22 cellular contexts compared by ENCODE assay signal in genomic region chr3:42946050-42946449, GRCh38. TPM values are rescaled to one million over a fixed set of nuclear protein-coding genes. Genes with fewer than 3 reads are reported as not detected.
DNase-seq lines count a peak whose midpoint lies in the region; ATAC-seq and TF ChIP-seq lines count a peak whose summit lies in the region.
"Had no signal": no experiment of that assay in that cellular context is flagged by ENCODE, and none has a peak within 500 bp of the region (broad histone marks: within the 10 kb centered on the region; RNA-seq: fewer than 3 reads in every experiment).

No MANE protein-coding gene starts in this region.

- no peak overlapping the region for H3K9ac ChIP-seq in OCI-LY3 (ENCODE audit: low read length)
- H3K9ac ChIP-seq: BLaER1 had no signal

- H3K36me3 Mint-ChIP-seq in activated CD4-positive, alpha-beta memory T cell treated with anti-CD3 and anti-CD28 coated beads, Interleukin-2, amount 10 ng/mL, durations not matched to agents 7 days and 5 days (ENCODE audit: low read depth) = peaks cover 3% of the 10 kb centered on the region
- H3K36me3 Mint-ChIP-seq in activated CD4-positive, alpha-beta memory T cell treated with anti-CD3 and anti-CD28 coated beads for 36 hours = no peaks in the 10 kb centered on the region
- no peaks in the 10 kb centered on the region for H3K36me3 Mint-ChIP-seq in stimulated activated naive CD8-positive, alpha-beta T cell treated with anti-CD3 and anti-CD28 coated beads, Interleukin-15, Interleukin-2, amounts not matched to agents 100 ng/mL and 50 ng/mL, for 24 hours (ENCODE audit: low read depth)
- H3K36me3 Mint-ChIP-seq in stimulated activated effector memory CD8-positive, alpha-beta T cell treated with anti-CD3 and anti-CD28 coated beads, Interleukin-12 subunit alpha, Interleukin-12 subunit beta, amount 100 ng/mL, for 72 hours = no peaks in the 10 kb centered on the region
- H3K36me3 Mint-ChIP-seq: CD14-positive monocyte; CD4-positive, alpha-beta memory T cell had no signal

- no peaks in the 10 kb centered on the region for H4K20me1 ChIP-seq in OCI-LY3 (ENCODE audit: insufficient read depth, low read length)
- H4K20me1 ChIP-seq: BLaER1 had no signal

- H3K27me3 ChIP-seq in OCI-LY3 (ENCODE audit: low read depth, low read length) = peaks cover 5% of the 10 kb centered on the region; the same call in 1 of the 2 replicates
- H3K27me3 ChIP-seq: BLaER1 had no signal

- POLR2A ChIA-PET in activated CD4-positive, alpha-beta memory T cell treated with anti-CD3 and anti-CD28 coated beads, Interleukin-2, amount 10 ng/mL, durations not matched to agents 7 days and 5 days (lab: Charles Lee) = no interaction called here
- POLR2A ChIA-PET in activated CD4-positive, alpha-beta memory T cell treated with anti-CD3 and anti-CD28 coated beads for 36 hours (lab: Charles Lee) = no interaction called here

- H3K4me3 Mint-ChIP-seq in activated CD4-positive, alpha-beta memory T cell treated with anti-CD3 and anti-CD28 coated beads, Interleukin-2, amount 10 ng/mL, durations not matched to agents 7 days and 5 days = no peak overlapping the region
- H3K4me3 Mint-ChIP-seq in activated CD4-positive, alpha-beta memory T cell treated with anti-CD3 and anti-CD28 coated beads for 36 hours = no peak overlapping the region
- no peak overlapping the region for H3K4me3 Mint-ChIP-seq in stimulated activated naive CD8-positive, alpha-beta T cell treated with anti-CD3 and anti-CD28 coated beads, Interleukin-15, Interleukin-2, amounts not matched to agents 100 ng/mL and 50 ng/mL, for 24 hours
- H3K4me3 Mint-ChIP-seq in stimulated activated naive CD8-positive, alpha-beta T cell treated with anti-CD3 and anti-CD28 coated beads, Interleukin-15, amount 100 ng/mL, for 72 hours = no peak overlapping the region
- H3K4me3 Mint-ChIP-seq in stimulated activated effector memory CD8-positive, alpha-beta T cell treated with anti-CD3 and anti-CD28 coated beads, Interleukin-12 subunit alpha, Interleukin-12 subunit beta, amount 100 ng/mL, for 72 hours = no peak overlapping the region
- H3K4me3 Mint-ChIP-seq: CD14-positive monocyte; CD4-positive, alpha-beta memory T cell; GM23338; HFFc6 had no signal

- peaks cover 2% of the 10 kb centered on the region for H3K9me3 Mint-ChIP-seq in activated CD4-positive, alpha-beta memory T cell treated with anti-CD3 and anti-CD28 coated beads, Interleukin-2, amount 10 ng/mL, durations not matched to agents 7 days and 5 days
- no peaks in the 10 kb centered on the region for H3K9me3 Mint-ChIP-seq in activated CD4-positive, alpha-beta memory T cell treated with anti-CD3 and anti-CD28 coated beads for 36 hours
- no peaks in the 10 kb centered on the region for H3K9me3 Mint-ChIP-seq in stimulated activated naive CD8-positive, alpha-beta T cell treated with anti-CD3 and anti-CD28 coated beads, Interleukin-15, Interleukin-2, amounts not matched to agents 100 ng/mL and 50 ng/mL, for 24 hours
- no peaks in the 10 kb centered on the region for H3K9me3 Mint-ChIP-seq in stimulated activated naive CD8-positive, alpha-beta T cell treated with anti-CD3 and anti-CD28 coated beads, Interleukin-15, amount 100 ng/mL, for 72 hours
- no peaks in the 10 kb centered on the region for H3K9me3 Mint-ChIP-seq in stimulated activated effector memory CD8-positive, alpha-beta T cell treated with anti-CD3 and anti-CD28 coated beads, Interleukin-12 subunit alpha, Interleukin-12 subunit beta, amount 100 ng/mL, for 72 hours
- H3K9me3 Mint-ChIP-seq: GM23338, HFFc6 had no signal

- H3K4me1 ChIP-seq in OCI-LY3 (ENCODE audit: low read length) = peaks cover 13% of the 10 kb centered on the region
- H3K4me1 ChIP-seq: A549, BLaER1 had no signal

- TF ChIP-seq CTCF in OCI-LY3 (IDR thresholded peaks at IDR 0.05; ENCODE audit: low read depth, low read length) = no peak

- no peaks in the 10 kb centered on the region for H3K9me3 ChIP-seq in OCI-LY3 (ENCODE audit: insufficient read depth, low read length)
- H3K9me3 ChIP-seq: A549, BLaER1 had no signal

- peak overlapping the region; percentile 60 for H3K4me2 ChIP-seq in OCI-LY3 (ENCODE audit: low read length)
- H3K4me2 ChIP-seq: A549, BLaER1, GM23338 had no signal

- intact Hi-C loops in activated CD4-positive, alpha-beta memory T cell treated with anti-CD3 and anti-CD28 coated beads for 36 hours (cut with micrococcal nuclease) = no loop called here

- DNase-seq in activated CD4-positive, alpha-beta memory T cell treated with anti-CD3 and anti-CD28 coated beads, Interleukin-2, amount 10 ng/mL, durations not matched to agents 7 days and 5 days = no peak
- no peak for DNase-seq in activated CD4-positive, alpha-beta memory T cell treated with anti-CD3 and anti-CD28 coated beads for 36 hours
- DNase-seq in stimulated activated naive CD8-positive, alpha-beta T cell treated with anti-CD3 and anti-CD28 coated beads, Interleukin-15, amount 100 ng/mL, for 72 hours = no peak
- DNase-seq in stimulated activated effector memory CD8-positive, alpha-beta T cell treated with anti-CD3 and anti-CD28 coated beads, Interleukin-12 subunit alpha, Interleukin-12 subunit beta, amount 100 ng/mL, for 72 hours (ENCODE audit: low spot score in 2 of 2) = no peak
- DNase-seq in NCI-H1417 treated with DMSO at 0.1 percent for 48 hours (lab: John Stamatoyannopoulos, UW) = no peak
- no peak for DNase-seq in activated T-cell treated with anti-CD3 and anti-CD28 coated beads, Interleukin-2, amount 50 U/mL, for 1 hour
- DNase-seq: AML-193; CD4-positive, alpha-beta memory T cell; DMS153; DMS79; GDM1; H7; HFFc6 had no signal

- no peaks in the 10 kb centered on the region for H3K79me2 ChIP-seq in OCI-LY3 (ENCODE audit: low read length)

- peak overlapping the region; percentile 41; the same call in 1 of the 2 replicates for H2AFZ ChIP-seq in OCI-LY3 (ENCODE audit: low read depth, low read length)
- H2AFZ ChIP-seq: GM23338 had no signal

- no peak for ATAC-seq in stimulated activated naive CD8-positive, alpha-beta T cell treated with anti-CD3 and anti-CD28 coated beads, Interleukin-15, amount 100 ng/mL, for 72 hours
- peak; percentile 83 for ATAC-seq in stimulated activated effector memory CD8-positive, alpha-beta T cell treated with anti-CD3 and anti-CD28 coated beads, Interleukin-12 subunit alpha, Interleukin-12 subunit beta, amount 100 ng/mL, for 72 hours
- ATAC-seq: A549, GM23338, HCT116 had no signal

- CTCF ChIA-PET in activated CD4-positive, alpha-beta memory T cell treated with anti-CD3 and anti-CD28 coated beads, Interleukin-2, amount 10 ng/mL, durations not matched to agents 7 days and 5 days (lab: Charles Lee) = interaction anchor here (0.6 kb wide), 1 partner anchor 16 kb away, joined by 3 read pairs; no protein-coding TSS in a partner anchor
- CTCF ChIA-PET in activated CD4-positive, alpha-beta memory T cell treated with anti-CD3 and anti-CD28 coated beads for 36 hours (lab: Charles Lee) = no interaction called here

- H3K4me1 Mint-ChIP-seq in activated CD4-positive, alpha-beta memory T cell treated with anti-CD3 and anti-CD28 coated beads, Interleukin-2, amount 10 ng/mL, durations not matched to agents 7 days and 5 days = peaks cover 16% of the 10 kb centered on the region
- H3K4me1 Mint-ChIP-seq in activated CD4-positive, alpha-beta memory T cell treated with anti-CD3 and anti-CD28 coated beads for 36 hours (ENCODE audit: low read depth) = peaks cover 5% of the 10 kb centered on the region
- peaks cover 4% of the 10 kb centered on the region for H3K4me1 Mint-ChIP-seq in stimulated activated naive CD8-positive, alpha-beta T cell treated with anti-CD3 and anti-CD28 coated beads, Interleukin-15, Interleukin-2, amounts not matched to agents 100 ng/mL and 50 ng/mL, for 24 hours (ENCODE audit: low read depth)
- no peaks in the 10 kb centered on the region for H3K4me1 Mint-ChIP-seq in stimulated activated naive CD8-positive, alpha-beta T cell treated with anti-CD3 and anti-CD28 coated beads, Interleukin-15, amount 100 ng/mL, for 72 hours
- peaks cover 7% of the 10 kb centered on the region for H3K4me1 Mint-ChIP-seq in stimulated activated effector memory CD8-positive, alpha-beta T cell treated with anti-CD3 and anti-CD28 coated beads, Interleukin-12 subunit alpha, Interleukin-12 subunit beta, amount 100 ng/mL, for 72 hours
- H3K4me1 Mint-ChIP-seq: CD14-positive monocyte; CD4-positive, alpha-beta memory T cell; GM23338 had no signal

- H3K27ac ChIP-seq in OCI-LY3 (ENCODE audit: low read length) = no peak overlapping the region
- H3K27ac ChIP-seq: 22Rv1, A549, BLaER1 had no signal

- H3K27ac Mint-ChIP-seq in activated CD4-positive, alpha-beta memory T cell treated with anti-CD3 and anti-CD28 coated beads, Interleukin-2, amount 10 ng/mL, durations not matched to agents 7 days and 5 days = peak overlapping the region; percentile 13
- H3K27ac Mint-ChIP-seq in activated CD4-positive, alpha-beta memory T cell treated with anti-CD3 and anti-CD28 coated beads for 36 hours = no peak overlapping the region
- peak overlapping the region; percentile 63 for H3K27ac Mint-ChIP-seq in stimulated activated naive CD8-positive, alpha-beta T cell treated with anti-CD3 and anti-CD28 coated beads, Interleukin-15, Interleukin-2, amounts not matched to agents 100 ng/mL and 50 ng/mL, for 24 hours
- no peak overlapping the region for H3K27ac Mint-ChIP-seq in stimulated activated naive CD8-positive, alpha-beta T cell treated with anti-CD3 and anti-CD28 coated beads, Interleukin-15, amount 100 ng/mL, for 72 hours
- H3K27ac Mint-ChIP-seq in stimulated activated effector memory CD8-positive, alpha-beta T cell treated with anti-CD3 and anti-CD28 coated beads, Interleukin-12 subunit alpha, Interleukin-12 subunit beta, amount 100 ng/mL, for 72 hours = peak overlapping the region; percentile 30
- H3K27ac Mint-ChIP-seq: CD14-positive monocyte; CD4-positive, alpha-beta memory T cell; GM23338; HFFc6 had no signal

- peak overlapping the region; percentile 50 for H3K4me3 ChIP-seq in OCI-LY3 (ENCODE audit: low read length)
- H3K4me3 ChIP-seq: A549, BLaER1, GM23338 had no signal

- H3K36me3 ChIP-seq in OCI-LY3 (replicated peaks; ENCODE audit: low read depth, low read length) = no peaks in the 10 kb centered on the region
- H3K36me3 ChIP-seq: BLaER1 had no signal

- no peaks in the 10 kb centered on the region for H3K27me3 Mint-ChIP-seq in activated CD4-positive, alpha-beta memory T cell treated with anti-CD3 and anti-CD28 coated beads, Interleukin-2, amount 10 ng/mL, durations not matched to agents 7 days and 5 days
- peaks cover 8% of the 10 kb centered on the region for H3K27me3 Mint-ChIP-seq in activated CD4-positive, alpha-beta memory T cell treated with anti-CD3 and anti-CD28 coated beads for 36 hours
- no peaks in the 10 kb centered on the region for H3K27me3 Mint-ChIP-seq in stimulated activated naive CD8-positive, alpha-beta T cell treated with anti-CD3 and anti-CD28 coated beads, Interleukin-15, Interleukin-2, amounts not matched to agents 100 ng/mL and 50 ng/mL, for 24 hours
- no peaks in the 10 kb centered on the region for H3K27me3 Mint-ChIP-seq in stimulated activated naive CD8-positive, alpha-beta T cell treated with anti-CD3 and anti-CD28 coated beads, Interleukin-15, amount 100 ng/mL, for 72 hours

RNA-seq across cellular contexts. Expression of gene GASK1A, which starts 33.1 kb away (rescaled TPM):
- not detected for total RNA-seq in activated CD4-positive, alpha-beta memory T cell treated with anti-CD3 and anti-CD28 coated beads, Interleukin-2, amount 10 ng/mL, durations not matched to agents 7 days and 5 days
- total RNA-seq in activated CD4-positive, alpha-beta memory T cell treated with anti-CD3 and anti-CD28 coated beads for 36 hours = not detected
- total RNA-seq: CD4-positive, alpha-beta memory T cell; HFFc6 had no signal

RNA-seq across cellular contexts. Expression of gene ZNF662, which starts 40.1 kb away (rescaled TPM):
- total RNA-seq in activated CD4-positive, alpha-beta memory T cell treated with anti-CD3 and anti-CD28 coated beads, Interleukin-2, amount 10 ng/mL, durations not matched to agents 7 days and 5 days = under 1 TPM; 0.10 to 0.40 TPM
- under 1 TPM; 0.39 to 0.64 TPM for total RNA-seq in activated CD4-positive, alpha-beta memory T cell treated with anti-CD3 and anti-CD28 coated beads for 36 hours
- total RNA-seq: H7, HT-29 had no signal

Comparison
In these comparisons a context has a peak if more than half of its experiments do, and no peak if none do; other contexts are left out.
1. H3K27ac Mint-ChIP-seq: peak in activated CD4-positive, alpha-beta memory T cell treated with anti-CD3 and anti-CD28 coated beads, Interleukin-2, amount 10 ng/mL, durations not matched to agents 7 days and 5 days (single experiment), stimulated activated naive CD8-positive, alpha-beta T cell treated with anti-CD3 and anti-CD28 coated beads, Interleukin-15, Interleukin-2, amounts not matched to agents 100 ng/mL and 50 ng/mL, for 24 hours (single experiment) and stimulated activated effector memory CD8-positive, alpha-beta T cell treated with anti-CD3 and anti-CD28 coated beads, Interleukin-12 subunit alpha, Interleukin-12 subunit beta, amount 100 ng/mL, for 72 hours (single experiment); none in activated CD4-positive, alpha-beta memory T cell treated with anti-CD3 and anti-CD28 coated beads for 36 hours (single experiment) and stimulated activated naive CD8-positive, alpha-beta T cell treated with anti-CD3 and anti-CD28 coated beads, Interleukin-15, amount 100 ng/mL, for 72 hours (0 of 2).